25 cellular contexts compared by ENCODE assay signal in genomic region chr2:224078656-224079055, GRCh38.
"Had no signal": no experiment of that assay in that cellular context is flagged by ENCODE, and none has a peak within 500 bp of the region (broad histone marks: within the 10 kb centered on the region; RNA-seq: fewer than 3 reads in every experiment).

No MANE protein-coding gene starts in this region.

- H3K27me3 ChIP-seq: brain microvascular endothelial cell, SJSA1 had no signal

- H3K4me2 ChIP-seq: SK-N-SH had no signal

- H3K27ac ChIP-seq: brain microvascular endothelial cell, SJSA1 had no signal

- ATAC-seq: activated CD8-positive, alpha-beta T cell treated with anti-CD3 and anti-CD28 coated beads for 36 hours; activated T-cell treated with anti-CD3 and anti-CD28 coated beads, Interleukin-2, amount 50 U/mL, for 72 hours; activated T-helper 17 cell treated with anti-CD3 and anti-CD28 coated beads, Interleukin-2, amount 50 U/mL, for 72 hours; Panc1 had no signal

- H3K9me3 ChIP-seq: SJSA1, SK-N-SH had no signal

- DNase-seq: activated CD4-positive, alpha-beta T cell treated with anti-CD3 and anti-CD28 coated beads, Interleukin-2, amount 10 ng/mL, durations not matched to agents 24 days and 14 days; activated CD4-positive, alpha-beta T cell treated with anti-CD3 and anti-CD28 coated beads, Interleukin-2, amount 50 U/mL, for 4 hours; activated CD8-positive, alpha-beta T cell treated with anti-CD3 and anti-CD28 coated beads for 36 hours; activated effector memory CD4-positive, alpha-beta T cell treated with anti-CD3 and anti-CD28 coated beads, Interleukin-2, amount 50 U/mL, for 16 hours; activated naive CD4-positive, alpha-beta T cell; activated naive CD4-positive, alpha-beta T cell treated with anti-CD3 and anti-CD28 coated beads, Interleukin-2, amount 50 U/mL, for 16 hours; activated naive CD8-positive, alpha-beta T cell treated with anti-CD3 and anti-CD28 coated beads for 36 hours; activated T-cell treated with anti-CD3 and anti-CD28 coated beads, Interleukin-2, amount 50 U/mL, for 1 hour; activated T-cell treated with anti-CD3 and anti-CD28 coated beads, Interleukin-2, amount 50 U/mL, for 72 hours; amniotic stem cell; aorta; Karpas-422; NCI-H1105; NCI-H1417 treated with DMSO at 0.1 percent for 48 hours; NCI-H187 treated with DMSO at 0.1 percent for 48 hours; NCI-H2081; NCI-H345; NCI-H524 treated with DMSO at 0.1 percent for 48 hours; RPMI8226; SHP77 treated with DMSO at 0.1 percent for 48 hours; SK-N-SH had no signal

- H3K4me1 ChIP-seq: SJSA1 had no signal

- H3K36me3 ChIP-seq: brain microvascular endothelial cell, SJSA1 had no signal

- H3K4me3 ChIP-seq: SJSA1 had no signal

- H3K9ac ChIP-seq: SK-N-SH had no signal
